8 cellular contexts compared by ENCODE assay signal in genomic region chr3:38805765-38806386, GRCh38. TPM values are rescaled to one million over a fixed set of nuclear protein-coding genes. Genes with fewer than 3 reads are reported as not detected.
DNase-seq lines count a peak whose midpoint lies in the region; ATAC-seq and TF ChIP-seq lines count a peak whose summit lies in the region.

No MANE protein-coding gene starts in this region.

- ATAC-seq in HG02678 (IDR thresholded peaks at IDR 0.05; ENCODE audit: unreplicated experiment) = no peak

- no peak overlapping the region for H3K4me3 Mint-ChIP-seq in activated naive CD4-positive, alpha-beta T cell treated with anti-CD3 and anti-CD28 coated beads for 36 hours
- H3K4me3 Mint-ChIP-seq in mesothelial cell of epicardium = no peak overlapping the region

- H3K27me3 ChIP-seq in esophagus muscularis mucosa = no peaks in the 10 kb centered on the region

- no peaks in the 10 kb centered on the region for H3K9me3 ChIP-seq in esophagus muscularis mucosa

- H3K36me3 Mint-ChIP-seq in activated naive CD4-positive, alpha-beta T cell treated with anti-CD3 and anti-CD28 coated beads for 36 hours (ENCODE audit: low read depth) = no peaks in the 10 kb centered on the region
- no peaks in the 10 kb centered on the region for H3K36me3 Mint-ChIP-seq in mesothelial cell of epicardium

- TF ChIP-seq EP300 in esophagus muscularis mucosa (IDR thresholded peaks at IDR 0.05) = no peak

- H3K27me3 Mint-ChIP-seq in activated naive CD4-positive, alpha-beta T cell treated with anti-CD3 and anti-CD28 coated beads for 36 hours (ENCODE audit: low read depth) = peaks cover 2% of the 10 kb centered on the region
- H3K27me3 Mint-ChIP-seq in mesothelial cell of epicardium (ENCODE audit: low read depth) = peaks cover 13% of the 10 kb centered on the region

- H3K4me3 ChIP-seq in cardiac fibroblast (replicated peaks in 1 of 2; ENCODE audit: low read depth in 2 of 2, low read length in 2 of 2) = no peak overlapping the region
- no peak overlapping the region for H3K4me3 ChIP-seq in esophagus muscularis mucosa
- no peak overlapping the region for H3K4me3 ChIP-seq in lower leg skin (ENCODE audit: low read depth, poor library complexity, severe bottlenecking)

- no peaks in the 10 kb centered on the region for H3K36me3 ChIP-seq in esophagus muscularis mucosa

- intact Hi-C loops in activated naive CD4-positive, alpha-beta T cell treated with anti-CD3 and anti-CD28 coated beads for 36 hours (cut with micrococcal nuclease) = no loop called here
- intact Hi-C loops in esophagus muscularis mucosa (cut with DNase I) = no loop called here
- intact Hi-C loops in lower leg skin (cut with DNase I; ENCODE audit: low total_unique reads) = no loop called here

- H3K9me3 Mint-ChIP-seq in activated naive CD4-positive, alpha-beta T cell treated with anti-CD3 and anti-CD28 coated beads for 36 hours = peaks cover 3% of the 10 kb centered on the region
- no peaks in the 10 kb centered on the region for H3K9me3 Mint-ChIP-seq in mesothelial cell of epicardium

- H3K27ac Mint-ChIP-seq in activated naive CD4-positive, alpha-beta T cell treated with anti-CD3 and anti-CD28 coated beads for 36 hours = no peak overlapping the region
- H3K27ac Mint-ChIP-seq in mesothelial cell of epicardium = no peak overlapping the region

- WGBS in esophagus muscularis mucosa = 18% methylated on average over 9 of the region's 9 CpGs
- 15% methylated on average over 9 of the region's 9 CpGs for WGBS in lower leg skin, 2 donors

- peak; percentile 75 for DNase-seq in activated naive CD4-positive, alpha-beta T cell treated with anti-CD3 and anti-CD28 coated beads for 36 hours
- DNase-seq in activated naive CD4-positive, alpha-beta T cell (lab: John Stamatoyannopoulos, UW) = no peak
- peak; percentile 65 for DNase-seq in NOMO-1 treated with DMSO at 0.1 percent for 48 hours (lab: John Stamatoyannopoulos, UW; ENCODE audit: unreplicated experiment)
- DNase-seq in cardiac fibroblast (ENCODE audit: low read depth in 2 of 2) = peak; percentile 80 to 85
- peak; percentile 37 to 74 for DNase-seq in mesothelial cell of epicardium (ENCODE audit: low spot score in 2 of 2, unreplicated experiment in 2 of 2)
- no peak for DNase-seq in esophagus muscularis mucosa (ENCODE audit: extremely low spot score)
- DNase-seq in lower leg skin (ENCODE audit: low spot score in 2 of 2) = no peak

- no peak overlapping the region for H3K27ac ChIP-seq in esophagus muscularis mucosa (replicated peaks in 1 of 4)

- no peak for TF ChIP-seq CTCF in cardiac fibroblast (IDR thresholded peaks at IDR 0.05; ENCODE audit: low read depth, low read length)
- no peak for TF ChIP-seq CTCF in mesothelial cell of epicardium (IDR thresholded peaks at IDR 0.05; ENCODE audit: unreplicated experiment)
- TF ChIP-seq CTCF in esophagus muscularis mucosa (IDR thresholded peaks at IDR 0.05) = no peak
- TF ChIP-seq CTCF in lower leg skin (IDR thresholded peaks at IDR 0.05) = no peak

- CTCF ChIA-PET in activated naive CD4-positive, alpha-beta T cell treated with anti-CD3 and anti-CD28 coated beads for 36 hours (lab: Charles Lee) = no interaction called here

- no peaks in the 10 kb centered on the region for H3K4me1 ChIP-seq in esophagus muscularis mucosa

- no peaks in the 10 kb centered on the region for H3K4me1 Mint-ChIP-seq in activated naive CD4-positive, alpha-beta T cell treated with anti-CD3 and anti-CD28 coated beads for 36 hours (ENCODE audit: low read depth)
- H3K4me1 Mint-ChIP-seq in mesothelial cell of epicardium = no peaks in the 10 kb centered on the region

- no peak for TF ChIP-seq POLR2A in esophagus muscularis mucosa (IDR thresholded peaks at IDR 0.05; ENCODE audit: low read depth)
- TF ChIP-seq POLR2A in lower leg skin (IDR thresholded peaks at IDR 0.05) = no peak

RNA-seq across cellular contexts. Expression of gene SCN10A, which starts 10.1 kb away (rescaled TPM):
- not detected for total RNA-seq in activated naive CD4-positive, alpha-beta T cell treated with anti-CD3 and anti-CD28 coated beads for 36 hours
- not detected in 3 replicates for total RNA-seq in mesothelial cell of epicardium
- total RNA-seq in esophagus muscularis mucosa = not detected
- total RNA-seq in lower leg skin = not detected

Comparison
In these comparisons a context has a peak if more than half of its experiments do, and no peak if none do; other contexts are left out.
1. DNase-seq: peak in activated naive CD4-positive, alpha-beta T cell treated with anti-CD3 and anti-CD28 coated beads for 36 hours (single experiment), NOMO-1 treated with DMSO at 0.1 percent for 48 hours (single experiment), cardiac fibroblast (2 of 2) and mesothelial cell of epicardium (2 of 2); none in activated naive CD4-positive, alpha-beta T cell (0 of 4), esophagus muscularis mucosa (single experiment) and lower leg skin (0 of 2).